In the genomic region with DNA sequence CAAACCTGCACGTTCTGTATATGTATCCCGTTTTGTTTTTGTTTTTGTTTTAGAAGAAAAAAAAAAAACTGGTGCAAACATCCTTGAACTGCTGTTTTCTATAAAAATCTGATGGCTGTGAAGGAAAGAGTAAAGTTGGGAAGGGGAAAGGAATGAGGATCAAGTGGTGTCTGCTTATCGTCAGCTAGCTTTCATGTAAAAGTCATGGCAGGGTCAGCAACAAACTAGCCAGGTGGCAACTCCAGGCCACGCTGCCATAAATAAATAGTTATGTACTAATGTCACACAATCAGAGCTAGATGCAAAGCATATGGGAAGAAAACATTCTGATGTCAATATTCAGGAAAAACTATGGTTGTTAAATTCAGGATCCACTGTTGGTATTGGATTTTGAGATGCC, we compare ENCODE assay signal across 15 cellular contexts. TPM values are rescaled to one million over a fixed set of nuclear protein-coding genes. Genes with fewer than 3 reads are reported as not detected.
DNase-seq lines count a peak whose midpoint lies in the region; ATAC-seq and TF ChIP-seq lines count a peak whose summit lies in the region.
"Had no signal": no experiment of that assay in that cellular context is flagged by ENCODE, and none has a peak within 500 bp of the region (broad histone marks: within the 10 kb centered on the region; RNA-seq: fewer than 3 reads in every experiment).

No MANE protein-coding gene starts in this region.

- no peaks in the 10 kb centered on the region for H3K9me3 Mint-ChIP-seq in activated CD4-positive, alpha-beta memory T cell treated with anti-CD3 and anti-CD28 coated beads for 36 hours

- peaks cover 20% of the 10 kb centered on the region for H3K4me1 Mint-ChIP-seq in activated CD4-positive, alpha-beta memory T cell treated with anti-CD3 and anti-CD28 coated beads for 36 hours (ENCODE audit: low read depth)

- peaks cover 3% of the 10 kb centered on the region for H3K36me3 Mint-ChIP-seq in activated CD4-positive, alpha-beta memory T cell treated with anti-CD3 and anti-CD28 coated beads for 36 hours
- H3K36me3 Mint-ChIP-seq: CD4-positive, CD25-positive, alpha-beta regulatory T cell had no signal

- ATAC-seq in SK-N-SH treated with all-trans-retinoic acid at 6 μM for 48 hours, result no peak
- ATAC-seq: K562, PC-3 had no signal

- WGBS in mesodermal cell (ENCODE audit: insufficient coverage in 2 of 2), 2 experiments, result 71% methylated on average over 2 of the region's 4 CpGs; no CpG with 5 or more reads in 1 of the 2 experiments

- POLR2A ChIA-PET in activated CD4-positive, alpha-beta memory T cell treated with anti-CD3 and anti-CD28 coated beads for 36 hours (lab: Charles Lee), result no interaction called here

- no peak overlapping the region for H3K4me3 ChIP-seq in mesodermal cell (ENCODE audit: extremely low read depth, insufficient read depth, low read length, poor library complexity, severe bottlenecking)
- H3K4me3 ChIP-seq in skeletal muscle tissue (ENCODE audit: low read length in 3 of 3), result no peak overlapping the region
- H3K4me3 ChIP-seq: K562 had no signal

- no peak overlapping the region for H3K4me3 Mint-ChIP-seq in activated CD4-positive, alpha-beta memory T cell treated with anti-CD3 and anti-CD28 coated beads for 36 hours

- peaks cover 8% of the 10 kb centered on the region for H3K4me1 ChIP-seq in mesodermal cell (ENCODE audit: control insufficient read depth, insufficient read depth, low read length, poor library complexity, severe bottlenecking)
- H3K4me1 ChIP-seq in skeletal muscle tissue (ENCODE audit: control insufficient read depth in 3 of 3, insufficient read depth in 3 of 3, low read length in 3 of 3), result peaks cover 4 to 23% (median 23%) of the 10 kb centered on the region in 3 donors

- no peak overlapping the region for H3K9ac ChIP-seq in skeletal muscle tissue (ENCODE audit: low read depth in 1 of 3, low read length in 3 of 3)

- peak overlapping the region; percentile 50 for H3K27ac ChIP-seq in mesodermal cell (ENCODE audit: low read depth, low read length, severe bottlenecking)
- H3K27ac ChIP-seq in skeletal muscle tissue (ENCODE audit: low read depth, low read length), result peak overlapping the region; percentile 67

- H3K9me3 ChIP-seq in mesodermal cell (ENCODE audit: control insufficient read depth, low read length) (no peaks in the 10 kb centered on the region), skeletal muscle tissue (ENCODE audit: control insufficient read depth in 3 of 3, low read length in 3 of 3) (no peaks in the 10 kb centered on the region)

- H3K27me3 ChIP-seq in skeletal muscle tissue (ENCODE audit: control insufficient read depth in 3 of 3, insufficient read depth in 3 of 3, low read length in 3 of 3), result no peaks in the 10 kb centered on the region

- CTCF ChIA-PET in activated CD4-positive, alpha-beta memory T cell treated with anti-CD3 and anti-CD28 coated beads for 36 hours (lab: Charles Lee), result no interaction called here

- DNase-seq in ELF-1 (ENCODE audit: low read depth, low spot score) (peak; percentile 58), NCI-H1694 treated with DMSO at 0.1 percent for 48 hours (lab: John Stamatoyannopoulos, UW) (no peak), NCI-H345 treated with DMSO at 0.1 percent for 48 hours (lab: John Stamatoyannopoulos, UW; ENCODE audit: unreplicated experiment) (no peak)
- DNase-seq in activated CD4-positive, alpha-beta memory T cell treated with anti-CD3 and anti-CD28 coated beads for 36 hours, result no peak
- DNase-seq: Calu3; CD4-positive, CD25-positive, alpha-beta regulatory T cell; HCEC 1CT; NCI-H187 treated with DMSO at 0.1 percent for 48 hours; NCI-H446 treated with DMSO at 0.1 percent for 48 hours; NCI-H748 treated with DMSO at 0.1 percent for 48 hours; PC-3 had no signal

- intact Hi-C loops in activated CD4-positive, alpha-beta memory T cell treated with anti-CD3 and anti-CD28 coated beads for 36 hours (cut with micrococcal nuclease), result loop anchor here (5.0 kb wide), 1 partner anchor 1030 kb away; the partner anchor contains the start of gene DPH6

- H3K27ac Mint-ChIP-seq in activated CD4-positive, alpha-beta memory T cell treated with anti-CD3 and anti-CD28 coated beads for 36 hours, result no peak overlapping the region
- H3K27ac Mint-ChIP-seq: CD4-positive, CD25-positive, alpha-beta regulatory T cell had no signal

- H3K27me3 Mint-ChIP-seq in activated CD4-positive, alpha-beta memory T cell treated with anti-CD3 and anti-CD28 coated beads for 36 hours, result no peaks in the 10 kb centered on the region

- H3K36me3 ChIP-seq in mesodermal cell (ENCODE audit: control insufficient read depth, insufficient read depth, low read length) (no peaks in the 10 kb centered on the region), skeletal muscle tissue (ENCODE audit: control insufficient read depth in 3 of 3, insufficient read depth in 3 of 3, low read length in 3 of 3) (no peaks in the 10 kb centered on the region)

TF ChIP-seq in SK-N-SH treated with all-trans-retinoic acid at 6 μM for 48 hours, 23 proteins besides CTCF, POLR2A, EP300 and RAD21:
- TF ChIP-seq GLIS3 (CRISPR knock-in tag; IDR thresholded peaks at IDR 0.05) (no peak), BACH2 (CRISPR knock-in tag; IDR thresholded peaks at IDR 0.05; ENCODE audit: borderline replicate concordance) (no peak), CSRNP3 (CRISPR knock-in tag; IDR thresholded peaks at IDR 0.05) (no peak), ISL1 (CRISPR knock-in tag; IDR thresholded peaks at IDR 0.05) (peak; percentile 41; the same call in 1 of the 2 replicates), TCF4 (CRISPR knock-in tag; IDR thresholded peaks at IDR 0.05; ENCODE audit: borderline replicate concordance) (no peak)

RNA-seq across cellular contexts. Expression of gene CDIN1, which starts 2.3 kb away (rescaled TPM):
- 13.5 TPM for polyA plus RNA-seq in mesodermal cell (2013, experiment 1 of 2)
- 13.4 TPM for polyA plus RNA-seq in mesodermal cell (2013, experiment 2 of 2)
- total RNA-seq in skeletal muscle tissue, result 7.8 TPM
- 10 to 100 TPM in 1 of 2 experiments, 1 to 10 TPM in 1; 7.5 to 12.9 TPM for total RNA-seq in activated CD4-positive, alpha-beta memory T cell treated with anti-CD3 and anti-CD28 coated beads for 36 hours
